Comparison of ENCODE assay signal across 8 cellular contexts in genomic region chr19:33080761-33081681, GRCh38. TPM values are rescaled to one million over a fixed set of nuclear protein-coding genes. Genes with fewer than 3 reads are reported as not detected.
DNase-seq lines count a peak whose midpoint lies in the region; ATAC-seq, FAIRE-seq and TF ChIP-seq lines count a peak whose summit lies in the region.

A gene with protein sequence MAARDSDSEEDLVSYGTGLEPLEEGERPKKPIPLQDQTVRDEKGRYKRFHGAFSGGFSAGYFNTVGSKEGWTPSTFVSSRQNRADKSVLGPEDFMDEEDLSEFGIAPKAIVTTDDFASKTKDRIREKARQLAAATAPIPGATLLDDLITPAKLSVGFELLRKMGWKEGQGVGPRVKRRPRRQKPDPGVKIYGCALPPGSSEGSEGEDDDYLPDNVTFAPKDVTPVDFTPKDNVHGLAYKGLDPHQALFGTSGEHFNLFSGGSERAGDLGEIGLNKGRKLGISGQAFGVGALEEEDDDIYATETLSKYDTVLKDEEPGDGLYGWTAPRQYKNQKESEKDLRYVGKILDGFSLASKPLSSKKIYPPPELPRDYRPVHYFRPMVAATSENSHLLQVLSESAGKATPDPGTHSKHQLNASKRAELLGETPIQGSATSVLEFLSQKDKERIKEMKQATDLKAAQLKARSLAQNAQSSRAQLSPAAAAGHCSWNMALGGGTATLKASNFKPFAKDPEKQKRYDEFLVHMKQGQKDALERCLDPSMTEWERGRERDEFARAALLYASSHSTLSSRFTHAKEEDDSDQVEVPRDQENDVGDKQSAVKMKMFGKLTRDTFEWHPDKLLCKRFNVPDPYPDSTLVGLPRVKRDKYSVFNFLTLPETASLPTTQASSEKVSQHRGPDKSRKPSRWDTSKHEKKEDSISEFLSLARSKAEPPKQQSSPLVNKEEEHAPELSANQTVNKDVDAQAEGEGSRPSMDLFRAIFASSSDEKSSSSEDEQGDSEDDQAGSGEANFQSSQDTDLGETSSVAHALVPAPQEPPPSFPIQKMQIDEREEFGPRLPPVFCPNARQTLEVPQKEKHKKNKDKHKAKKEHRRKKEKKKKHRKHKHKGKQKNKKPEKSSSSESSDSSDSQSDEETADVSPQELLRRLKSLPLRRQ (plus strand): TSS chr19:33081181. CDS start chr19:33081194, 13 bp downstream.

- H3K36me3 ChIP-seq in WERI-Rb-1, result no peaks in the 10 kb centered on the region
- H3K36me3 ChIP-seq in breast epithelium, result no peaks in the 10 kb centered on the region
- H3K36me3 ChIP-seq in small intestine (ENCODE audit: control insufficient read depth in 2 of 2, insufficient read depth in 2 of 2, low read length in 2 of 2), result no peaks in the 10 kb centered on the region

- no peak for FAIRE-seq in small intestine (lab: Jason Lieb, UNC)

- intact Hi-C loops in breast epithelium (cut with DNase I; ENCODE audit: low total_unique reads), result no loop called here

- no peak for TF ChIP-seq CTCF in WERI-Rb-1 (IDR thresholded peaks at IDR 0.05; ENCODE audit: low read depth, low read length)
- no peak for TF ChIP-seq CTCF in breast epithelium (IDR thresholded peaks at IDR 0.05)

- H3K4me1 ChIP-seq in breast epithelium (peaks cover 0 to 7% of the 10 kb centered on the region in 2 donors), small intestine (ENCODE audit: control insufficient read depth in 2 of 2, insufficient read depth in 1 of 2, low read depth in 1 of 2, low read length in 1 of 2) (peaks cover 0 to 6% of the 10 kb centered on the region in 2 donors)

- no peaks in the 10 kb centered on the region for H3K9me3 ChIP-seq in WERI-Rb-1 (ENCODE audit: severe bottlenecking)
- H3K9me3 ChIP-seq in breast epithelium, result no peaks in the 10 kb centered on the region
- H3K9me3 ChIP-seq in small intestine (ENCODE audit: control insufficient read depth, low read depth), result no peaks in the 10 kb centered on the region

- DNase-seq in A172 (ENCODE audit: low spot score), result peak; percentile 78
- peak; percentile 79 for DNase-seq in NCI-H2171 treated with DMSO at 0.1 percent for 48 hours (lab: John Stamatoyannopoulos, UW)
- DNase-seq in WERI-Rb-1, result peak; percentile 91
- peak; percentile 79 to 85 for DNase-seq in breast epithelium (ENCODE audit: low spot score in 2 of 2)
- peak; percentile 96 for DNase-seq in iPS-NIHi11 (ENCODE audit: low spot score)
- DNase-seq in small intestine, result peak; percentile 84

- ATAC-seq in GM18519 (IDR thresholded peaks at IDR 0.05; ENCODE audit: low FRiP score, unreplicated experiment) (peak; percentile 67), HG03066 (IDR thresholded peaks at IDR 0.05; ENCODE audit: low read depth, unreplicated experiment) (peak; percentile 85)

- 0 to 1% (median 1%) methylated on average over 59 to 62 of the region's 62 CpGs for WGBS in small intestine, 3 donors

- H3K27ac ChIP-seq in WERI-Rb-1 (peak within 1 kb of the TSS; percentile 74), breast epithelium (peak within 1 kb of the TSS; percentile 76 to 84), small intestine (ENCODE audit: low read depth in 1 of 2, low read length in 1 of 2) (peak within 1 kb of the TSS; percentile 52 to 88)

- H3K27me3 ChIP-seq in WERI-Rb-1 (ENCODE audit: insufficient read depth, low read depth, severe bottlenecking) (no peaks in the 10 kb centered on the region), breast epithelium (no peaks in the 10 kb centered on the region), small intestine (ENCODE audit: control insufficient read depth in 2 of 2, insufficient read depth in 2 of 2, low read length in 2 of 2) (no peaks in the 10 kb centered on the region)

- TF ChIP-seq POLR2A in breast epithelium (IDR thresholded peaks at IDR 0.05), result peak; percentile 13

- peak within 1 kb of the TSS; percentile 91 for H3K4me3 ChIP-seq in WERI-Rb-1 (ENCODE audit: low read depth, low read length)
- H3K4me3 ChIP-seq in breast epithelium, result peak within 1 kb of the TSS; percentile 92 to 99 (median 99)
- peak within 1 kb of the TSS; percentile 61 to 83 for H3K4me3 ChIP-seq in small intestine (ENCODE audit: low read depth in 1 of 2, low read length in 2 of 2)

RNA-seq across cellular contexts. Expression of the gene that starts here (rescaled TPM):
- total RNA-seq in A172 (2014; rRNA removed; shearing (Covaris generic)), result 6.5 and 8.0 TPM in 2 replicates
- total RNA-seq in breast epithelium, result 10 to 100 TPM in 2 of 3 donors, 1 to 10 TPM in 1; 9.4 to 14.2 (median 12.5) TPM
- 1 to 10 TPM; 4.6 to 9.2 (median 8.9) TPM for polyA plus RNA-seq in small intestine

Comparison
In these comparisons a context has a peak if more than half of its experiments do, and no peak if none do; other contexts are left out.
1. Peak in every context shown above with its lines: DNase-seq, ATAC-seq, H3K4me3 ChIP-seq and H3K27ac ChIP-seq.